Comparison of ENCODE assay signal across 1 cellular context in the genomic region with DNA sequence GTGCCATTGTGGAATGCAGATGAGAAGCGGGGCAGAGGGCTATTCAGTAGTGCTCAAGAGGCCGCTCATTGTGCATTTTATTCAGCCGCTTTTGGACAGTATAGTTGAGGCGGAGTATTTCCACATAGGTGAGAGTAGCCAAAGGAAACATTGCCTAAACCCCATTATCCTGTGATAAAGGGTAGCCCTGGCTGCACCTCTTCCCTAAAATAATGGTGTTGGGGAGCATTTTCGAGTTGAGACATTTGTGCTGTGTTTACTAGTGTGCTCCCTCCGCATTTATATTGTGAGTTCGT.
TF ChIP-seq lines count a peak whose summit lies in the region.

No MANE protein-coding gene starts in this region.

TF ChIP-seq in H1, 55 proteins besides CTCF, POLR2A, EP300 and RAD21:
- TF ChIP-seq HDAC2 (IDR thresholded peaks at IDR 0.05; ENCODE audit: borderline replicate concordance in 1 of 2, low read depth in 2 of 2, low read length in 2 of 2) = no peak
- no peak for TF ChIP-seq RXRA (IDR thresholded peaks at IDR 0.05; ENCODE audit: insufficient read depth, low read depth, low read length)
- TF ChIP-seq SIX5 (IDR thresholded peaks at IDR 0.05; ENCODE audit: low read depth, low read length) = no peak
- TF ChIP-seq NANOG (IDR thresholded peaks at IDR 0.05; ENCODE audit: insufficient read depth, low read depth, low read length, poor library complexity, severe bottlenecking) = no peak
- no peak for TF ChIP-seq SIN3A (conservative IDR thresholded peaks at IDR 0.05 in 1 of 2, IDR thresholded peaks at IDR 0.05 in 1 of 2; ENCODE audit: low read depth in 1 of 2, low read length in 2 of 2)
- TF ChIP-seq SUZ12 (IDR thresholded peaks at IDR 0.05; ENCODE audit: low read length) = no peak
- TF ChIP-seq CHD2 (IDR thresholded peaks at IDR 0.05; ENCODE audit: low read length) = no peak
- TF ChIP-seq CBX8 (IDR thresholded peaks at IDR 0.05; ENCODE audit: borderline replicate concordance, low read depth, low read length) = no peak
- no peak for TF ChIP-seq EZH2 (IDR thresholded peaks at IDR 0.05; ENCODE audit: low read depth, low read length, severe bottlenecking)
- no peak for TF ChIP-seq SAP30 (IDR thresholded peaks at IDR 0.05; ENCODE audit: insufficient read depth, insufficient replicate concordance, low read length)
- TF ChIP-seq CEBPB (IDR thresholded peaks at IDR 0.05; ENCODE audit: low read depth, low read length) = no peak
- TF ChIP-seq GABPA (IDR thresholded peaks at IDR 0.05; ENCODE audit: borderline replicate concordance, insufficient read depth, low read length) = no peak
